20 cellular contexts compared by ENCODE assay signal in genomic region chr1:20680269-20680668, GRCh38. TPM values are rescaled to one million over a fixed set of nuclear protein-coding genes. Genes with fewer than 3 reads are reported as not detected.
"Had no signal": no experiment of that assay in that cellular context is flagged by ENCODE, and none has a peak within 500 bp of the region (broad histone marks: within the 10 kb centered on the region; RNA-seq: fewer than 3 reads in every experiment).

No MANE protein-coding gene starts in this region.

- DNase-seq: KBM-7, MV-4-11, NCI-H1048, NCI-H1105, NCI-H1417, NCI-H1436 treated with DMSO at 0.1 percent for 48 hours, NCI-H1694, NCI-H187 treated with DMSO at 0.1 percent for 48 hours, NCI-H2029 treated with DMSO at 0.1 percent for 48 hours, NCI-H2227 treated with DMSO at 0.1 percent for 48 hours, NCI-H524, NCI-H526 treated with DMSO at 0.1 percent for 48 hours, NCI-H748 treated with DMSO at 0.1 percent for 48 hours, SHP77, SK-N-SH, SW 1271 had no signal

- H3K9me3 ChIP-seq: SK-N-SH had no signal

- ATAC-seq: Panc1 had no signal

- H3K27ac ChIP-seq: HL-60, RWPE1 had no signal

RNA-seq across cellular contexts. Expression of gene KIF17, which starts 37.5 kb away (rescaled TPM):
- total RNA-seq: SK-MEL-5 had no signal
